8 cellular contexts compared by ENCODE assay signal in the genomic region with DNA sequence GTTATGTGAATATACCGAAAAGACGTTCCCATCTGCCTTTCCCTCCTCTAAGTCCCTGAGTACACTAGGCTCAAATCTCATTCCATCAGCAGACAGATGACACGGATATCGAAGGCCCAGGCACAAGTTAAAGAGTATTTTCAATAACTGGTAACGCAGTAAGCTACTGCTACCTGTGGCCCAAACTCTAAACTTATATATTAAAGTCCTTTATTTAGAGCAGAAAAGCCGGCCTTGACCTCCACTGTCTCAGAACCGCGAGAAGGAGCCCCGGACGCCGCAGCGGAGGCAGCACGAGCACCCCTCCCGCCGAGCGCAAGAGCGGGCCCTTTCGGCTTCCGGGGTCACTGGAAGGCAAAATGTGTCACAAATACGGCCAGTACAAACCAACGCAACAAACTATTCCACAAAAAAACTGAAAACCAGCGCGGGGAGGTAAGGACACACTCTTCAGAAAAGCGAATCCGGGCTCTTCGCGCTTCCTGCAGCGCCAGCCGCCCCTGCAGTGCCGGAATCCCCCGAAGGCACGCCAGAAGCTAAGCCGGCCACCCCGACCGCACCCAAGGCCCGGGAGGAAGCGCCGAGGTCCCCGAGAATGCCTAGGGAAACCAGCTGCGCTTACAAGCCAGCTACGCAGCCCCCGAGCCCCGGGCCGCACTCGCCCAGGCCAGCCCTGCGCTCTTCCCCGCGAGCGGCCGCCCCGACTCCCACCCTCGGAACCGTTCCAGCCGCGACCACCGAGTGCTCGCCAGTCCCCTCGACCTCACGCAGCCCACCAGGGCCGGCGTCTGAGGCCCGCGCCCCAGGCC. TPM values are rescaled to one million over a fixed set of nuclear protein-coding genes. Genes with fewer than 3 reads are reported as not detected.
A peak's percentile ranks its signal among the peaks of the same experiment; 100 is the strongest.
DNase-seq lines count a peak whose midpoint lies in the region; ATAC-seq and TF ChIP-seq lines count a peak whose summit lies in the region.

No MANE protein-coding gene starts in this region.

- CTCF ChIA-PET in AG04449 (lab: Yijun Ruan, JAX) = interaction anchor here (0.9 to 5.8 kb wide), 10 partner anchors 8 to 117 kb away, joined by 3 to 68 read pairs (median 6); partner anchors contain the start of gene GID8

- intact Hi-C loops in breast epithelium (cut with DNase I; ENCODE audit: low total_unique reads) = no loop called here

- no peaks in the 10 kb centered on the region for H3K9me2 ChIP-seq in SU-DHL-6 (replicated peaks; ENCODE audit: insufficient read depth, low read length)

- H3K9ac ChIP-seq in SU-DHL-6 (ENCODE audit: low read length) = peak overlapping the region; percentile 81

- peaks cover 11% of the 10 kb centered on the region; the same call in 1 of the 2 replicates for H3F3A ChIP-seq in SU-DHL-6 (ENCODE audit: insufficient read depth)

- H3K27me3 ChIP-seq in SU-DHL-6 (ENCODE audit: low read length) = no peaks in the 10 kb centered on the region
- no peaks in the 10 kb centered on the region for H3K27me3 ChIP-seq in breast epithelium

- no peak overlapping the region for H2AFZ ChIP-seq in SU-DHL-6 (ENCODE audit: low read depth, low read length, severe bottlenecking)

- POLR2A ChIA-PET in AG04449 (lab: Yijun Ruan, JAX) = interaction anchor here (1.0 kb wide), 2 partner anchors 13 to 23 kb away, joined by 3 to 4 read pairs; no protein-coding TSS in a partner anchor

- H3K9me3 ChIP-seq in SU-DHL-6 (ENCODE audit: insufficient read depth, low read length) = no peaks in the 10 kb centered on the region
- no peaks in the 10 kb centered on the region for H3K9me3 ChIP-seq in breast epithelium

- no peaks in the 10 kb centered on the region for H3K36me3 ChIP-seq in SU-DHL-6 (ENCODE audit: low read length)
- H3K36me3 ChIP-seq in breast epithelium = no peaks in the 10 kb centered on the region

- peaks cover 96% of the 10 kb centered on the region for H3K79me2 ChIP-seq in SU-DHL-6 (ENCODE audit: insufficient read depth, low read length)

- TF ChIP-seq POLR2A in breast epithelium (IDR thresholded peaks at IDR 0.05) = no peak

- H4K20me1 ChIP-seq in SU-DHL-6 (ENCODE audit: low read depth, low read length) = peaks cover 15% of the 10 kb centered on the region

- H3K4me2 ChIP-seq in SU-DHL-6 (ENCODE audit: low read depth, low read length, poor library complexity, severe bottlenecking) = peak overlapping the region; percentile 83

- DNase-seq in AG04449 (ENCODE audit: low read depth, low spot score) (no peak), breast epithelium (ENCODE audit: low spot score in 2 of 2) (no peak), kidney tubule cell (ENCODE audit: low spot score) (peak; percentile 54), DMS153 treated with DMSO at 0.1 percent for 48 hours (lab: John Stamatoyannopoulos, UW; ENCODE audit: unreplicated experiment) (no peak)
- DNase-seq in stimulated activated CD8-positive, alpha-beta memory T cell treated with anti-CD3 and anti-CD28 coated beads, Interleukin-12 subunit alpha, Interleukin-12 subunit beta, amount 100 ng/mL, for 4 hours (ENCODE audit: low read depth) = peak; percentile 15

- ATAC-seq in GM18907 (IDR thresholded peaks at IDR 0.05; ENCODE audit: unreplicated experiment) (peak; percentile 20), HG03354 (IDR thresholded peaks at IDR 0.05; ENCODE audit: poor library complexity, severe bottlenecking, unreplicated experiment) (peak; percentile 29)

- H3K27ac ChIP-seq in SU-DHL-6 (ENCODE audit: low read depth, low read length) = peak overlapping the region; percentile 86
- H3K27ac ChIP-seq in breast epithelium = peak overlapping the region; percentile 99

- H3K4me3 ChIP-seq in AG04449 (ENCODE audit: low read depth, low read length) (peak overlapping the region; percentile 88), SU-DHL-6 (ENCODE audit: insufficient read depth, low read length, poor library complexity, severe bottlenecking) (peak overlapping the region; percentile 81), breast epithelium (peak overlapping the region; percentile 95 to 97 (median 96))

- no peak for TF ChIP-seq CTCF in AG04449 (IDR thresholded peaks at IDR 0.05; ENCODE audit: insufficient read depth, low read length, missing control alignments)
- no peak for TF ChIP-seq CTCF in SU-DHL-6 (IDR thresholded peaks at IDR 0.05; ENCODE audit: insufficient read depth, low read length, poor library complexity, severe bottlenecking)
- TF ChIP-seq CTCF in breast epithelium (IDR thresholded peaks at IDR 0.05) = no peak

- H3K4me1 ChIP-seq in breast epithelium = peaks cover 13 to 55% of the 10 kb centered on the region in 2 donors

RNA-seq across cellular contexts. Expression of gene DIDO1, which starts 0.7 kb away (rescaled TPM):
- 10 to 100 TPM; 59.8 to 83.1 (median 64.9) TPM for total RNA-seq in breast epithelium

RNA-seq across cellular contexts. Expression of gene GID8, which starts 12.3 kb away (rescaled TPM):
- total RNA-seq in breast epithelium = 10 to 100 TPM; 30.2 to 36.7 (median 31.8) TPM

RNA-seq across cellular contexts. Expression of gene SLC17A9, which starts 26.9 kb away (rescaled TPM):
- total RNA-seq in breast epithelium = 1 to 10 TPM; 2.2 to 4.9 (median 2.7) TPM

Comparison
In these comparisons a context has a peak if more than half of its experiments do, and no peak if none do; other contexts are left out.
1. DNase-seq: peak in kidney tubule cell (single experiment) and stimulated activated CD8-positive, alpha-beta memory T cell treated with anti-CD3 and anti-CD28 coated beads, Interleukin-12 subunit alpha, Interleukin-12 subunit beta, amount 100 ng/mL, for 4 hours (single experiment); none in AG04449 (single experiment), breast epithelium (0 of 2) and DMS153 treated with DMSO at 0.1 percent for 48 hours (single experiment).
2. Peak in every context shown above with its lines, with median percentiles within 50 percentile points of each other: H3K4me3 ChIP-seq.